In the genomic region with DNA sequence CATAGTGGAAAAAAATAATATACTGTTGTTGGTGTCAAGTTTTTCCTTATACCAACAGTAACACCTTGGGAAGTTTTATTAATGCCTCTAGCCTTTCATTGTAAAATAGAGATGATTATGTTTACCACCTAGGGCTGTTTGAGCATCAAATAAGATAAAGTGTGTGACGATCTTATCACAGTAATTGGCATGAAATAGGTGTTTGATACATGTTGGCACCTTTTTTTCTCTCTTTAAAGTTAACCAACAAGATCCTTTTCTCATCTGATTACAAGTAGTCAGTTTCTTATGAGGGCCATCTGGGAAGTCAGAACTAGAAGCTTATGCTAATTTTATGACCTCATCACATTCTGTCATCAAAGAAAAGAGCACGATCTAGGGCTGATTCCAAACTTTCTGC, we compare ENCODE assay signal across 8 cellular contexts.
"Had no signal": no experiment of that assay in that cellular context is flagged by ENCODE, and none has a peak within 500 bp of the region (broad histone marks: within the 10 kb centered on the region; RNA-seq: fewer than 3 reads in every experiment).

No MANE protein-coding gene starts in this region.

- DNase-seq: GM23248, GOT3, H7, KBM-7 had no signal

- H3K4me2 ChIP-seq: KMS-11 had no signal

- H3K4me3 ChIP-seq: GM23248, HAP-1 had no signal

- FAIRE-seq: HTR-8/SVneo had no signal

- H3K9ac ChIP-seq: GM23248, KMS-11 had no signal

- H3K9me3 ChIP-seq: HAP-1 had no signal

- H3K36me3 ChIP-seq: HAP-1 had no signal

- ATAC-seq: HCT116 had no signal

- H2AFZ ChIP-seq: GM23248 had no signal

- H3K27ac ChIP-seq: GM23248, KMS-11 had no signal

- H3K4me1 ChIP-seq: HAP-1 had no signal
